10 cellular contexts compared by ENCODE assay signal in genomic region chr4:107991945-107992625, GRCh38. TPM values are rescaled to one million over a fixed set of nuclear protein-coding genes. Genes with fewer than 3 reads are reported as not detected.
DNase-seq lines count a peak whose midpoint lies in the region; ATAC-seq and TF ChIP-seq lines count a peak whose summit lies in the region.
"Had no signal": no experiment of that assay in that cellular context is flagged by ENCODE, and none has a peak within 500 bp of the region (broad histone marks: within the 10 kb centered on the region; RNA-seq: fewer than 3 reads in every experiment).

No MANE protein-coding gene starts in this region.

- H3K9me2 ChIP-seq in MM.1S (replicated peaks; ENCODE audit: insufficient read depth, low read length) (no peaks in the 10 kb centered on the region), neural cell (ENCODE audit: insufficient read depth, low read length) (no peaks in the 10 kb centered on the region)

- peaks cover 58% of the 10 kb centered on the region for H3K4me1 Mint-ChIP-seq in HFFc6 (ENCODE audit: low read depth)

- H3K79me2 ChIP-seq in MM.1S (ENCODE audit: low read length) (peaks cover 81% of the 10 kb centered on the region), neural cell (replicated peaks; ENCODE audit: insufficient read depth, low read length) (peaks cover 15% of the 10 kb centered on the region)

- H3K27me3 ChIP-seq in MM.1S (replicated peaks; ENCODE audit: insufficient read depth, low read length): no peaks in the 10 kb centered on the region
- H3K27me3 ChIP-seq in breast epithelium: no peaks in the 10 kb centered on the region
- no peaks in the 10 kb centered on the region for H3K27me3 ChIP-seq in neural cell (ENCODE audit: insufficient read depth, low read depth, low read length)
- no peaks in the 10 kb centered on the region for H3K27me3 ChIP-seq in HAP-1 (ENCODE audit: low read depth)
- H3K27me3 ChIP-seq: foreskin keratinocyte had no signal

- H3K4me3 ChIP-seq in GM08714 (ENCODE audit: low read length): peak overlapping the region; percentile 36; the same call in 1 of the 2 replicates
- no peak overlapping the region; the same call in 1 of the 2 replicates for H3K4me3 ChIP-seq in MM.1S (ENCODE audit: low read length)
- peak overlapping the region in 2 of 3 donors; percentile 90 to 94 for H3K4me3 ChIP-seq in breast epithelium
- H3K4me3 ChIP-seq in neural cell (ENCODE audit: low read length): peak overlapping the region; percentile 92
- H3K4me3 ChIP-seq in HAP-1: no peak overlapping the region; the same call in 1 of the 2 replicates

- ATAC-seq in HG03520 (IDR thresholded peaks at IDR 0.05; ENCODE audit: unreplicated experiment): no peak
- ATAC-seq: foreskin keratinocyte had no signal

- no peak for TF ChIP-seq EP300 in neural cell (conservative IDR thresholded peaks at IDR 0.05; ENCODE audit: poor library complexity, severe bottlenecking)

- H3K9me3 Mint-ChIP-seq in HFFc6: no peaks in the 10 kb centered on the region

- no peak for TF ChIP-seq POLR2A in breast epithelium (IDR thresholded peaks at IDR 0.05)

- peaks cover 6% of the 10 kb centered on the region for H3K36me3 Mint-ChIP-seq in HFFc6 (ENCODE audit: low read depth)

- peak overlapping the region; percentile 97 for H3K4me2 ChIP-seq in MM.1S (ENCODE audit: low read depth, low read length)
- H3K4me2 ChIP-seq in neural cell (ENCODE audit: low read length): peak overlapping the region; percentile 25

- H3F3A ChIP-seq in MM.1S (ENCODE audit: insufficient read depth, low read length): peaks cover 11% of the 10 kb centered on the region; the same call in 1 of the 2 replicates
- no peaks in the 10 kb centered on the region for H3F3A ChIP-seq in neural cell (ENCODE audit: insufficient read depth, low read length, poor library complexity, severe bottlenecking)

- no peak overlapping the region for H3K27ac Mint-ChIP-seq in HFFc6

- TF ChIP-seq RAD21 in neural cell (conservative IDR thresholded peaks at IDR 0.05): no peak

- H3K9ac ChIP-seq in MM.1S (ENCODE audit: low read length) (no peak overlapping the region), neural cell (ENCODE audit: low read length) (no peak overlapping the region)

- in situ Hi-C loops in HAP-1 (cut with MboI; ENCODE audit: low sequenced_read_pairs): no loop called here

- H3K4me1 ChIP-seq in MM.1S (ENCODE audit: low read length): peaks cover 52% of the 10 kb centered on the region
- peaks cover 0 to 4% of the 10 kb centered on the region in 2 donors for H3K4me1 ChIP-seq in breast epithelium
- H3K4me1 ChIP-seq in HAP-1: peaks cover 29% of the 10 kb centered on the region

- intact Hi-C loops in breast epithelium (cut with DNase I; ENCODE audit: low total_unique reads): no loop called here

- H2AFZ ChIP-seq in MM.1S (ENCODE audit: low read length): no peak overlapping the region
- H2AFZ ChIP-seq in neural cell (ENCODE audit: low read depth, low read length): no peak overlapping the region

- H4K20me1 ChIP-seq in MM.1S (ENCODE audit: insufficient read depth, low read length) (no peaks in the 10 kb centered on the region), neural cell (ENCODE audit: insufficient read depth) (peaks cover 3% of the 10 kb centered on the region)

- 0 out of 2 replicates have a peak, but pooled peaks cover 2% of the 10 kb centered on the region for H3K27me3 Mint-ChIP-seq in HFFc6 (ENCODE audit: insufficient read depth)

- TF ChIP-seq CTCF in MM.1S (IDR thresholded peaks at IDR 0.05; ENCODE audit: low read length) (no peak), breast epithelium (IDR thresholded peaks at IDR 0.05) (no peak), neural cell (IDR thresholded peaks at IDR 0.05; ENCODE audit: poor library complexity, severe bottlenecking) (no peak), HFFc6 (IDR thresholded peaks at IDR 0.05) (no peak)

- H3K36me3 ChIP-seq in MM.1S (replicated peaks; ENCODE audit: insufficient read depth, low read length) (no peaks in the 10 kb centered on the region; the same call in 1 of the 2 replicates), breast epithelium (no peaks in the 10 kb centered on the region), neural cell (ENCODE audit: insufficient read depth, low read length) (no peaks in the 10 kb centered on the region), HAP-1 (replicated peaks) (peaks cover 5% of the 10 kb centered on the region; the same call in 1 of the 2 replicates)

- H3K9me3 ChIP-seq in MM.1S (replicated peaks; ENCODE audit: insufficient read depth, low read length): no peaks in the 10 kb centered on the region
- no peaks in the 10 kb centered on the region for H3K9me3 ChIP-seq in breast epithelium
- no peaks in the 10 kb centered on the region for H3K9me3 ChIP-seq in neural cell (ENCODE audit: low read length)
- no peaks in the 10 kb centered on the region for H3K9me3 ChIP-seq in HAP-1

- H3K27ac ChIP-seq in MM.1S (ENCODE audit: low read length) (no peak overlapping the region), breast epithelium (peak overlapping the region in 1 of 2 donors; percentile 1), neural cell (ENCODE audit: low read length) (no peak overlapping the region)
- H3K27ac ChIP-seq: foreskin keratinocyte had no signal

- DNase-seq in MM.1S (no peak), breast epithelium (ENCODE audit: low spot score in 2 of 2) (no peak), HAP-1 (ENCODE audit: low spot score in 2 of 2) (no peak), D341Med (ENCODE audit: low spot score) (no peak), HFFc6 (no peak)
- DNase-seq: foreskin keratinocyte, NCI-H1694 had no signal

- H3K4me3 Mint-ChIP-seq in HFFc6: no peak overlapping the region

TF ChIP-seq in neural cell, 6 proteins besides CTCF, POLR2A, EP300 and RAD21:
- no peak for TF ChIP-seq SMC3 (conservative IDR thresholded peaks at IDR 0.05; ENCODE audit: poor library complexity)
- TF ChIP-seq TAF1 (IDR thresholded peaks at IDR 0.05; ENCODE audit: low read depth): no peak
- no peak for TF ChIP-seq EZH2 (IDR thresholded peaks at IDR 0.05; ENCODE audit: borderline replicate concordance, insufficient read depth, low read length, poor library complexity, severe bottlenecking)
- TF ChIP-seq MXI1 (conservative IDR thresholded peaks at IDR 0.05; ENCODE audit: poor library complexity, severe bottlenecking): no peak

RNA-seq across cellular contexts. Expression of gene HADH, which starts 2.4 kb away (rescaled TPM):
- 100 to 1,000 TPM in 1 of 3 donors, 10 to 100 TPM in 2; 48.8 to 152 (median 77.7) TPM for total RNA-seq in breast epithelium
- polyA plus RNA-seq in neural cell: 25.7 and 29.6 TPM in 2 replicates
- 16.6 and 17.7 TPM in 2 replicates for polyA minus RNA-seq in neural cell
- 10 to 100 TPM; 28.9 to 35.5 (median 32.8) TPM for total RNA-seq in HFFc6 (2021; fragmentation: NEBNext Ultra II Directional; extraction: Animal tissue kit (Norgen Biotek cat#: 25700))

Comparison
In these comparisons a context has a peak if more than half of its experiments do, and no peak if none do; other contexts are left out.
1. H3K4me3 ChIP-seq: peak in GM08714 (single experiment), breast epithelium (2 of 3) and neural cell (single experiment); none in MM.1S (single experiment) and HAP-1 (single experiment).